In genomic region chrX:3962511-3963350, GRCh38 we compare ENCODE assay signal across 8 cellular contexts.
DNase-seq lines count a peak whose midpoint lies in the region; ATAC-seq and TF ChIP-seq lines count a peak whose summit lies in the region.

No MANE protein-coding gene starts in this region.

- H3K4me3 ChIP-seq in WERI-Rb-1 (ENCODE audit: low read depth, low read length): no peak overlapping the region

- peaks cover 14% of the 10 kb centered on the region for H3K27me3 Mint-ChIP-seq in activated naive CD8-positive, alpha-beta T cell treated with anti-CD3 and anti-CD28 coated beads, Interleukin-2, amount 10 ng/mL, durations not matched to agents 7 days and 5 days
- peaks cover 26% of the 10 kb centered on the region for H3K27me3 Mint-ChIP-seq in activated naive CD8-positive, alpha-beta T cell treated with anti-CD3 and anti-CD28 coated beads for 36 hours
- peaks cover 12% of the 10 kb centered on the region for H3K27me3 Mint-ChIP-seq in stimulated activated naive CD8-positive, alpha-beta T cell treated with anti-CD3 and anti-CD28 coated beads, Interleukin-15, amount 100 ng/mL, for 72 hours

- H3K9me3 ChIP-seq in WERI-Rb-1 (ENCODE audit: severe bottlenecking): no peaks in the 10 kb centered on the region

- TF ChIP-seq CTCF in WERI-Rb-1 (IDR thresholded peaks at IDR 0.05; ENCODE audit: low read depth, low read length): peak; percentile 38

- H3K27me3 ChIP-seq in WERI-Rb-1 (ENCODE audit: insufficient read depth, low read depth, severe bottlenecking): peaks cover 63% of the 10 kb centered on the region

- no peak overlapping the region for H3K27ac ChIP-seq in WERI-Rb-1

- no peaks in the 10 kb centered on the region for H3K36me3 ChIP-seq in WERI-Rb-1

- POLR2A ChIA-PET in activated naive CD8-positive, alpha-beta T cell treated with anti-CD3 and anti-CD28 coated beads, Interleukin-2, amount 10 ng/mL, durations not matched to agents 7 days and 5 days (lab: Charles Lee): no interaction called here

- H3K27ac Mint-ChIP-seq in activated naive CD8-positive, alpha-beta T cell treated with anti-CD3 and anti-CD28 coated beads, Interleukin-2, amount 10 ng/mL, durations not matched to agents 7 days and 5 days: no peak overlapping the region
- no peak overlapping the region for H3K27ac Mint-ChIP-seq in activated naive CD8-positive, alpha-beta T cell treated with anti-CD3 and anti-CD28 coated beads for 36 hours
- H3K27ac Mint-ChIP-seq in stimulated activated naive CD8-positive, alpha-beta T cell treated with anti-CD3 and anti-CD28 coated beads, Interleukin-15, amount 100 ng/mL, for 72 hours: no peak overlapping the region

- peak; percentile 39 for ATAC-seq in activated naive CD8-positive, alpha-beta T cell treated with anti-CD3 and anti-CD28 coated beads, Interleukin-2, amount 10 ng/mL, durations not matched to agents 7 days and 5 days (ENCODE audit: low read depth)
- no peak for ATAC-seq in HG03139 (IDR thresholded peaks at IDR 0.05; ENCODE audit: unreplicated experiment)
- no peak for ATAC-seq in stimulated activated naive CD8-positive, alpha-beta T cell treated with anti-CD3 and anti-CD28 coated beads, Interleukin-15, amount 100 ng/mL, for 72 hours

- H3K4me3 Mint-ChIP-seq in activated naive CD8-positive, alpha-beta T cell treated with anti-CD3 and anti-CD28 coated beads, Interleukin-2, amount 10 ng/mL, durations not matched to agents 7 days and 5 days: no peak overlapping the region
- no peak overlapping the region for H3K4me3 Mint-ChIP-seq in activated naive CD8-positive, alpha-beta T cell treated with anti-CD3 and anti-CD28 coated beads for 36 hours
- no peak overlapping the region for H3K4me3 Mint-ChIP-seq in stimulated activated naive CD8-positive, alpha-beta T cell treated with anti-CD3 and anti-CD28 coated beads, Interleukin-15, amount 100 ng/mL, for 72 hours

- no peak for DNase-seq in activated naive CD8-positive, alpha-beta T cell treated with anti-CD3 and anti-CD28 coated beads, Interleukin-2, amount 10 ng/mL, durations not matched to agents 7 days and 5 days
- no peak for DNase-seq in activated naive CD8-positive, alpha-beta T cell treated with anti-CD3 and anti-CD28 coated beads for 36 hours
- DNase-seq in Kasumi-1 (lab: John Stamatoyannopoulos, UW): peak; percentile 8 to 36
- DNase-seq in WERI-Rb-1: no peak
- DNase-seq in kidney tubule cell (ENCODE audit: low spot score): peak; percentile 47
- DNase-seq in activated CD4-positive, alpha-beta T cell treated with anti-CD3 and anti-CD28 coated beads, Interleukin-2, amount 50 U/mL, for 1 hour: no peak
- no peak for DNase-seq in stimulated activated naive CD8-positive, alpha-beta T cell treated with anti-CD3 and anti-CD28 coated beads, Interleukin-15, amount 100 ng/mL, for 72 hours

- no peaks in the 10 kb centered on the region for H3K9me3 Mint-ChIP-seq in activated naive CD8-positive, alpha-beta T cell treated with anti-CD3 and anti-CD28 coated beads, Interleukin-2, amount 10 ng/mL, durations not matched to agents 7 days and 5 days
- no peaks in the 10 kb centered on the region for H3K9me3 Mint-ChIP-seq in activated naive CD8-positive, alpha-beta T cell treated with anti-CD3 and anti-CD28 coated beads for 36 hours
- H3K9me3 Mint-ChIP-seq in stimulated activated naive CD8-positive, alpha-beta T cell treated with anti-CD3 and anti-CD28 coated beads, Interleukin-15, amount 100 ng/mL, for 72 hours: no peaks in the 10 kb centered on the region

- H3K36me3 Mint-ChIP-seq in activated naive CD8-positive, alpha-beta T cell treated with anti-CD3 and anti-CD28 coated beads, Interleukin-2, amount 10 ng/mL, durations not matched to agents 7 days and 5 days: no peaks in the 10 kb centered on the region
- H3K36me3 Mint-ChIP-seq in activated naive CD8-positive, alpha-beta T cell treated with anti-CD3 and anti-CD28 coated beads for 36 hours: no peaks in the 10 kb centered on the region

- H3K4me1 Mint-ChIP-seq in activated naive CD8-positive, alpha-beta T cell treated with anti-CD3 and anti-CD28 coated beads, Interleukin-2, amount 10 ng/mL, durations not matched to agents 7 days and 5 days: peaks cover 1% of the 10 kb centered on the region
- H3K4me1 Mint-ChIP-seq in activated naive CD8-positive, alpha-beta T cell treated with anti-CD3 and anti-CD28 coated beads for 36 hours: peaks cover 2% of the 10 kb centered on the region
- peaks cover 6% of the 10 kb centered on the region for H3K4me1 Mint-ChIP-seq in stimulated activated naive CD8-positive, alpha-beta T cell treated with anti-CD3 and anti-CD28 coated beads, Interleukin-15, amount 100 ng/mL, for 72 hours

Comparison
In these comparisons a context has a peak if more than half of its experiments do, and no peak if none do; other contexts are left out.
1. DNase-seq: peak in Kasumi-1 (2 of 2) and kidney tubule cell (single experiment); none in activated naive CD8-positive, alpha-beta T cell treated with anti-CD3 and anti-CD28 coated beads, Interleukin-2, amount 10 ng/mL, durations not matched to agents 7 days and 5 days (single experiment), activated naive CD8-positive, alpha-beta T cell treated with anti-CD3 and anti-CD28 coated beads for 36 hours (single experiment), WERI-Rb-1 (single experiment), activated CD4-positive, alpha-beta T cell treated with anti-CD3 and anti-CD28 coated beads, Interleukin-2, amount 50 U/mL, for 1 hour (single experiment) and stimulated activated naive CD8-positive, alpha-beta T cell treated with anti-CD3 and anti-CD28 coated beads, Interleukin-15, amount 100 ng/mL, for 72 hours (0 of 2).